8 cellular contexts compared by ENCODE assay signal in genomic region chr5:140295414-140295813, GRCh38. TPM values are rescaled to one million over a fixed set of nuclear protein-coding genes. Genes with fewer than 3 reads are reported as not detected.
DNase-seq lines count a peak whose midpoint lies in the region; ATAC-seq and TF ChIP-seq lines count a peak whose summit lies in the region.

No MANE protein-coding gene starts in this region.

- peaks cover 10% of the 10 kb centered on the region for H3K4me1 Mint-ChIP-seq in neural progenitor cell

- peaks cover 6% of the 10 kb centered on the region for H3K36me3 Mint-ChIP-seq in neural progenitor cell

- H3K36me3 ChIP-seq in KMS-11 (ENCODE audit: insufficient read depth) (no peaks in the 10 kb centered on the region), adrenal gland (replicated peaks in 1 of 2) (peaks cover 0 to 11% of the 10 kb centered on the region in 2 donors), left lung (peaks cover 0 to 18% of the 10 kb centered on the region in 2 donors), neural progenitor cell (no peaks in the 10 kb centered on the region)

- intact Hi-C loops in adrenal gland (cut with DNase I) (no loop called here), left lung (cut with DNase I) (no loop called here)

- H3K4me1 ChIP-seq in KMS-11 (ENCODE audit: low read depth, poor library complexity, severe bottlenecking) (peaks cover 20% of the 10 kb centered on the region), adrenal gland (replicated peaks in 1 of 2) (peaks cover 0 to 44% of the 10 kb centered on the region in 2 donors), left lung (peaks cover 6 to 70% of the 10 kb centered on the region in 2 donors), neural progenitor cell (no peaks in the 10 kb centered on the region)

- ATAC-seq in left lung: peak; percentile 75
- no peak for ATAC-seq in GM21423 (IDR thresholded peaks at IDR 0.05; ENCODE audit: unreplicated experiment)
- ATAC-seq in HG02759 (IDR thresholded peaks at IDR 0.05; ENCODE audit: unreplicated experiment): no peak

- H3K9me3 ChIP-seq in adrenal gland (replicated peaks in 1 of 3) (no peaks in the 10 kb centered on the region), left lung (no peaks in the 10 kb centered on the region), neural progenitor cell (ENCODE audit: low read depth) (no peaks in the 10 kb centered on the region)

- H3K9ac ChIP-seq in KMS-11: no peak overlapping the region
- no peak overlapping the region for H3K9ac ChIP-seq in neural progenitor cell

- H3K4me3 Mint-ChIP-seq in neural progenitor cell: no peak overlapping the region

- H3K79me2 ChIP-seq in KMS-11 (ENCODE audit: insufficient read depth, low read depth): peaks cover 16% of the 10 kb centered on the region
- peaks cover 99% of the 10 kb centered on the region for H3K79me2 ChIP-seq in neural progenitor cell (ENCODE audit: low read depth)

- H3F3A ChIP-seq in neural progenitor cell (ENCODE audit: low read depth): no peaks in the 10 kb centered on the region

- DNase-seq in DMS53 (lab: John Stamatoyannopoulos, UW) (peak; percentile 60), adrenal gland (peak; percentile 38 to 79 (median 59)), left lung (no peak), neural progenitor cell (ENCODE audit: low spot score) (no peak), putamen (ENCODE audit: low spot score) (no peak)

- no peak overlapping the region for H2AFZ ChIP-seq in KMS-11 (ENCODE audit: low read depth)
- H2AFZ ChIP-seq in neural progenitor cell (replicated peaks): no peak overlapping the region

- no peaks in the 10 kb centered on the region for H3K27me3 ChIP-seq in KMS-11 (ENCODE audit: insufficient read depth, low read depth)
- H3K27me3 ChIP-seq in adrenal gland: no peaks in the 10 kb centered on the region
- H3K27me3 ChIP-seq in left lung: no peaks in the 10 kb centered on the region
- no peaks in the 10 kb centered on the region for H3K27me3 ChIP-seq in neural progenitor cell

- no peak overlapping the region for H3K4me3 ChIP-seq in KMS-11 (IDR thresholded peaks at IDR 0.05; ENCODE audit: insufficient read depth, low read depth, low read length)
- no peak overlapping the region for H3K4me3 ChIP-seq in adrenal gland
- no peak overlapping the region for H3K4me3 ChIP-seq in left lung
- H3K4me3 ChIP-seq in neural progenitor cell: no peak overlapping the region

- TF ChIP-seq CTCF in KMS-11 (conservative IDR thresholded peaks at IDR 0.05; ENCODE audit: low read depth, low read length) (no peak), adrenal gland (IDR thresholded peaks at IDR 0.05) (no peak), left lung (IDR thresholded peaks at IDR 0.05) (no peak), neural progenitor cell (IDR thresholded peaks at IDR 0.05) (no peak)

- peak overlapping the region; percentile 5; the same call in 1 of the 2 replicates for H3K4me2 ChIP-seq in KMS-11
- no peak overlapping the region for H3K4me2 ChIP-seq in neural progenitor cell

- H3K9me3 Mint-ChIP-seq in neural progenitor cell: no peaks in the 10 kb centered on the region

- H3K27ac ChIP-seq in KMS-11 (no peak overlapping the region), adrenal gland (no peak overlapping the region), left lung (no peak overlapping the region), neural progenitor cell (no peak overlapping the region)

- no peak overlapping the region for H3K27ac Mint-ChIP-seq in neural progenitor cell

- TF ChIP-seq POLR2A in adrenal gland (IDR thresholded peaks at IDR 0.05): no peak

- H3K27me3 Mint-ChIP-seq in neural progenitor cell (ENCODE audit: insufficient read depth, low read depth): no peaks in the 10 kb centered on the region

- no peaks in the 10 kb centered on the region for H4K20me1 ChIP-seq in KMS-11 (ENCODE audit: insufficient read depth)
- H4K20me1 ChIP-seq in neural progenitor cell (ENCODE audit: low read depth): peaks cover 65% of the 10 kb centered on the region

- 3 to 21% (median 18%) methylated on average over 1 of the region's 1 CpG for WGBS in adrenal gland, 4 donors

RNA-seq across cellular contexts. Expression of gene PFDN1, which starts 7.5 kb away (rescaled TPM):
- total RNA-seq in adrenal gland (100 to 1,000 TPM in 2 of 8 donors, 10 to 100 TPM in 6; 49.1 to 194 (median 74.1) TPM), left lung (10 to 100 TPM; 45.7 to 55.5 TPM), neural progenitor cell (ENCODE audit: low replicate concordance) (79.8 and 84.3 TPM in 2 replicates)
- polyA plus RNA-seq in adrenal gland: 100 to 1,000 TPM in 1 of 3 donors, 10 to 100 TPM in 2; 68.1 to 130 (median 97.5) TPM

RNA-seq across cellular contexts. Expression of gene HBEGF, which starts 51.0 kb away (rescaled TPM):
- total RNA-seq in adrenal gland (1 to 10 TPM in 7 of 8 donors, under 1 TPM in 1; 0.54 to 9.8 (median 5.0) TPM), left lung (10 to 100 TPM; 18.1 to 33.8 TPM), neural progenitor cell (ENCODE audit: low replicate concordance) (2.4 and 3.4 TPM in 2 replicates)
- polyA plus RNA-seq in adrenal gland: 1 to 10 TPM; 3.0 to 6.2 (median 5.6) TPM

Comparison
In these comparisons a context has a peak if more than half of its experiments do, and no peak if none do; other contexts are left out.
1. DNase-seq: peak in DMS53 (single experiment) and adrenal gland (7 of 7); none in left lung (0 of 2), neural progenitor cell (single experiment) and putamen (single experiment).